8 cellular contexts compared by ENCODE assay signal in the genomic region with DNA sequence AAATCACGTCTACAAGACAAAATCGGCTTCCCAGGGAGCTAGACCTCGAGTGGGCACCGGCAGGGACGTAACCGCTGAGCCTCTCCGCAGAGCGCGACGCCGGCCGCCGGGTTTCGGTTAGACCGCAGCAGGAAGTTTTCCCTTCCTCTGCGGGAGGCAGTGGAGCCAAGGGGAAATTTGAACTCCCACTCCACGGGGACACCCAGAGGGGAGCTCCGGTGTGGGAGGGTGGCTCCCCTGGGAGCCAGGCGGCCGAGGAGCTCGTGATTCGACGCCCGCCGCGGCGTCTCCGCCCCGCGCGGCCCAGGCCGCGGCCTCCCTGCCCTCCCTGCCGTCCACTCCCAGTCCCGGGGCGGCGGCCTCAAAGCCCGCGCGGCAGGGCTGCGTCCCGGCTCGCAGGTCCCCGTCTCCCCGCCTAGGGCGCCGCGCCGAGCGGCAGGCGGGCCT. TPM values are rescaled to one million over a fixed set of nuclear protein-coding genes. Genes with fewer than 3 reads are reported as not detected.
DNase-seq lines count a peak whose midpoint lies in the region; ATAC-seq, FAIRE-seq and TF ChIP-seq lines count a peak whose summit lies in the region.

No MANE protein-coding gene starts in this region.

- peaks cover 7% of the 10 kb centered on the region for H3K36me3 ChIP-seq in DND-41 (ENCODE audit: insufficient read depth, low read length)
- peaks cover 21% of the 10 kb centered on the region for H3K36me3 ChIP-seq in SU-DHL-6 (ENCODE audit: low read length)
- H3K36me3 ChIP-seq in HepG2 (replicated peaks in 1 of 2; ENCODE audit: control insufficient read depth in 1 of 2, insufficient read depth in 2 of 2, low read length in 2 of 2) = no peaks in the 10 kb centered on the region

- H2AFZ ChIP-seq in DND-41 (ENCODE audit: low read depth, low read length) = peak overlapping the region; percentile 80
- no peak overlapping the region for H2AFZ ChIP-seq in SU-DHL-6 (ENCODE audit: low read depth, low read length, severe bottlenecking)
- no peak overlapping the region for H2AFZ ChIP-seq in HepG2 (ENCODE audit: low read length)

- H3K27me3 ChIP-seq in DND-41 (ENCODE audit: insufficient read depth, low read length, poor library complexity) (no peaks in the 10 kb centered on the region), SU-DHL-6 (ENCODE audit: low read length) (no peaks in the 10 kb centered on the region), HepG2 (ENCODE audit: control insufficient read depth in 1 of 2, insufficient read depth in 2 of 2, low read length in 2 of 2) (no peaks in the 10 kb centered on the region)

- H3K4me1 ChIP-seq in DND-41 (ENCODE audit: insufficient read depth, low read length) (peaks cover 44% of the 10 kb centered on the region), HepG2 (ENCODE audit: insufficient read depth, low read length) (peaks cover 32% of the 10 kb centered on the region)

- H3K9ac ChIP-seq in DND-41 (ENCODE audit: low read depth, low read length) (peak overlapping the region; percentile 97), SU-DHL-6 (ENCODE audit: low read length) (peak overlapping the region; percentile 92), HepG2 (ENCODE audit: insufficient read depth, low read depth, low read length) (peak overlapping the region; percentile 88)

- peak overlapping the region; percentile 95 for H3K27ac ChIP-seq in DND-41 (ENCODE audit: low read length)
- H3K27ac ChIP-seq in SU-DHL-6 (ENCODE audit: low read depth, low read length) = peak overlapping the region; percentile 84
- peak overlapping the region; percentile 91 for H3K27ac ChIP-seq in HepG2 (ENCODE audit: extremely low read length, insufficient read depth, low read length)

- no peak for TF ChIP-seq EP300 in HepG2 (IDR thresholded peaks at IDR 0.05; ENCODE audit: low read depth in 2 of 2, low read length in 2 of 2)
- no peak for TF ChIP-seq EP300 in HepG2 (CRISPR knock-in tag; IDR thresholded peaks at IDR 0.05; ENCODE audit: borderline replicate concordance)

- peaks cover 20% of the 10 kb centered on the region; the same call in 1 of the 2 replicates for H4K20me1 ChIP-seq in DND-41 (ENCODE audit: insufficient read depth, low read length)
- H4K20me1 ChIP-seq in SU-DHL-6 (ENCODE audit: low read depth, low read length) = no peaks in the 10 kb centered on the region; the same call in 1 of the 2 replicates
- no peaks in the 10 kb centered on the region for H4K20me1 ChIP-seq in HepG2 (ENCODE audit: insufficient read depth, low read length)

- in situ Hi-C loops in HepG2 (cut with HindIII; ENCODE audit: extremely low pct_ligation_motif_present, low pct_unique_long_range_greater_than_20kb) = no loop called here

- 0% methylated on average over 17 of the region's 51 CpGs for WGBS in HepG2 (ENCODE audit: low lambda C conversion rate)

- intact Hi-C loops in HepG2 (cut with micrococcal nuclease; ENCODE audit: unreplicated experiment) = loop anchor here (2.0 kb wide), 1 partner anchor 47 kb away; no protein-coding TSS in a partner anchor

- H3K4me2 ChIP-seq in DND-41 (ENCODE audit: insufficient read depth, low read length) (peak overlapping the region; percentile 67), SU-DHL-6 (ENCODE audit: low read depth, low read length, poor library complexity, severe bottlenecking) (peak overlapping the region; percentile 83), HepG2 (ENCODE audit: low read depth, low read length) (peak overlapping the region; percentile 79)

- H3K9me3 ChIP-seq in DND-41 (ENCODE audit: insufficient read depth, low read length, severe bottlenecking) = no peaks in the 10 kb centered on the region
- H3K9me3 ChIP-seq in SU-DHL-6 (ENCODE audit: insufficient read depth, low read length) = no peaks in the 10 kb centered on the region
- no peaks in the 10 kb centered on the region for H3K9me3 ChIP-seq in HepG2 (ENCODE audit: low read length)

- H3K79me2 ChIP-seq in DND-41 (ENCODE audit: insufficient read depth, low read length) (peaks cover 63% of the 10 kb centered on the region), SU-DHL-6 (ENCODE audit: insufficient read depth, low read length) (peaks cover 61% of the 10 kb centered on the region), HepG2 (ENCODE audit: insufficient read depth, low read length) (peaks cover 35% of the 10 kb centered on the region)

- no peak for TF ChIP-seq POLR2A in HepG2 (IDR thresholded peaks at IDR 0.05; ENCODE audit: insufficient read depth in 1 of 2, low read depth in 2 of 2, low read length in 2 of 2)

- BruUV-seq in HepG2 (replicated peaks; lab: Mats Ljungman, UMichigan) = no TSS peak

- POLR2A ChIA-PET in HepG2 (lab: Yijun Ruan, JAX) = interaction anchor here (0.6 to 2.1 kb wide), 14 partner anchors 9 to 1168 kb away, joined by 3 to 11 read pairs (median 4); partner anchors contain the start of genes NAMPT and RINT1

- CTCF ChIA-PET in HepG2 (lab: Yijun Ruan, JAX; ENCODE audit: low intra/inter-chr PET ratio, low total read pairs) = no interaction called here

- no peak for FAIRE-seq in HepG2 (lab: Jason Lieb, UNC)

- TF ChIP-seq RAD21 in HepG2 (CRISPR knock-in tag; IDR thresholded peaks at IDR 0.05) = 0 out of 2 replicates have a peak, but pooled peaks have one; percentile 18

- H3K9me2 ChIP-seq in SU-DHL-6 (replicated peaks; ENCODE audit: insufficient read depth, low read length) = no peaks in the 10 kb centered on the region

- peaks cover 31% of the 10 kb centered on the region for H3F3A ChIP-seq in SU-DHL-6 (ENCODE audit: insufficient read depth)

- H3K4me3 ChIP-seq in DND-41 (ENCODE audit: low read depth in 1 of 2, low read length in 2 of 2) (peak overlapping the region; percentile 53 to 75), SU-DHL-6 (ENCODE audit: insufficient read depth, low read length, poor library complexity, severe bottlenecking) (peak overlapping the region; percentile 79), HepG2 (replicated peaks in 1 of 3; ENCODE audit: insufficient read depth in 1 of 3, low read depth in 2 of 3, low read length in 3 of 3) (peak overlapping the region; percentile 77 to 91 (median 86))

- DNase-seq in DND-41 (peak; percentile 66), GM20000 (ENCODE audit: low spot score) (peak; percentile 63), cerebellum (ENCODE audit: low spot score) (peak; percentile 47), HepG2 (ENCODE audit: low spot score) (peak; percentile 10), HuH-7 (ENCODE audit: low spot score) (no peak)
- DNase-seq in stimulated activated CD4-positive, alpha-beta T cell treated with anti-CD3 and anti-CD28 coated beads, TNF-alpha, amount 100 ng/mL, for 48 hours (ENCODE audit: low read depth in 3 of 3) = peak in 2 of 3 donors; percentile 10

- ATAC-seq in DND-41 (ENCODE audit: insufficient read depth, low read depth) (peak; percentile 20), HG03565 (IDR thresholded peaks at IDR 0.05; ENCODE audit: unreplicated experiment) (peak; percentile 18), HepG2 (peak; percentile 89)

- TF ChIP-seq CTCF in DND-41 (IDR thresholded peaks at IDR 0.05; ENCODE audit: borderline replicate concordance, extremely low read depth, low read length, poor library complexity, severe bottlenecking) (no peak), GM20000 (IDR thresholded peaks at IDR 0.05; ENCODE audit: extremely low read depth, missing control alignments) (no peak), SU-DHL-6 (IDR thresholded peaks at IDR 0.05; ENCODE audit: insufficient read depth, low read length, poor library complexity, severe bottlenecking) (no peak), HepG2 (CRISPR knock-in tag; IDR thresholded peaks at IDR 0.05) (no peak)

TF ChIP-seq in HepG2, 621 proteins besides CTCF, POLR2A, EP300 and RAD21 (continues in another document):
- TF ChIP-seq HOXA5 (CRISPR knock-in tag; IDR thresholded peaks at IDR 0.05) (0 out of 2 replicates have a peak, but pooled peaks have one; percentile 30), HDAC1 (CRISPR knock-in tag; IDR thresholded peaks at IDR 0.05) (peak; percentile 14; the same call in 1 of the 2 replicates), ZNF776 (CRISPR knock-in tag; IDR thresholded peaks at IDR 0.05) (0 out of 2 replicates have a peak, but pooled peaks have one; percentile 38), MED1 (CRISPR knock-in tag; IDR thresholded peaks at IDR 0.05) (no peak; the same call in 1 of the 2 replicates), ZFYVE20 (CRISPR knock-in tag; IDR thresholded peaks at IDR 0.05; ENCODE audit: borderline replicate concordance, low read depth) (peak; percentile 53; the same call in 1 of the 2 replicates), ZNF563 (CRISPR knock-in tag; IDR thresholded peaks at IDR 0.05) (0 out of 2 replicates have a peak, but pooled peaks have one; percentile 18), SRSF1 (optimal IDR thresholded peaks at IDR 0.05; ENCODE audit: low read depth, low read length) (peak; percentile 15)

RNA-seq across cellular contexts. Expression of gene SYPL1, which starts 0.4 kb away (rescaled TPM):
- 24.7 TPM for total RNA-seq in cerebellum
- 25.7 and 27.5 TPM in 2 replicates for total RNA-seq in HepG2 (2016; rRNA removed; fragmentation: Illumina TruSeq; extraction: Trizol)
- total RNA-seq in HepG2 (2016; cell fraction: cytosol; rRNA removed; fragmentation: Illumina TruSeq; extraction: Trizol; ENCODE audit: low read depth) = 7.4 and 7.8 TPM in 2 replicates
- 19.4 and 28.6 TPM in 2 replicates for total RNA-seq in HepG2 (2016; cell fraction: insoluble cytoplasmic fraction; rRNA removed; fragmentation: Illumina TruSeq; extraction: Trizol)
- 14.0 and 17.5 TPM in 2 replicates for total RNA-seq in HepG2 (2016; cell fraction: membrane; rRNA removed; fragmentation: Illumina TruSeq; extraction: Trizol)
- total RNA-seq in HepG2 (2016; cell fraction: nucleus; rRNA removed; fragmentation: Illumina TruSeq; extraction: Trizol) = 45.1 and 48.0 TPM in 2 replicates
- 32.9 and 40.2 TPM in 2 replicates for polyA plus RNA-seq in HepG2 (2011; rRNA removed)
- polyA plus RNA-seq in HepG2 (2011; cell fraction: cytosol; rRNA removed) = 20.4 and 33.2 TPM in 2 replicates
- 7.1 and 9.3 TPM in 2 replicates for polyA plus RNA-seq in HepG2 (2011; cell fraction: nucleus; rRNA removed)
- 44.2 and 45.6 TPM in 2 replicates for polyA plus RNA-seq in HepG2 (2012)
- 8.7 TPM in 2 replicates for polyA plus RNA-seq in HepG2 (2016; cell fraction: cytosol; fragmentation: Illumina TruSeq; extraction: Trizol; ENCODE audit: low read depth)
- 42.0 and 43.1 TPM in 2 replicates for polyA plus RNA-seq in HepG2 (2016; cell fraction: insoluble cytoplasmic fraction; fragmentation: Illumina TruSeq; extraction: Trizol; ENCODE audit: low read depth)
- 15.9 and 18.3 TPM in 2 replicates for polyA plus RNA-seq in HepG2 (2016; cell fraction: membrane; fragmentation: Illumina TruSeq; extraction: Trizol; ENCODE audit: low read depth)
- polyA plus RNA-seq in HepG2 (2016; cell fraction: nucleus; fragmentation: Illumina TruSeq; extraction: Trizol; ENCODE audit: insufficient read depth, low read depth) = 71.1 and 87.2 TPM in 2 replicates
- polyA minus RNA-seq in HepG2 (2011; rRNA and poly(A)+ RNA removed; ENCODE audit: low replicate concordance) = 30.6 and 35.4 TPM in 2 replicates
- polyA minus RNA-seq in HepG2 (2011; cell fraction: cytosol; rRNA and poly(A)+ RNA removed) = 23.1 and 27.5 TPM in 2 replicates
- 19.3 and 28.8 TPM in 2 replicates for polyA minus RNA-seq in HepG2 (2011; cell fraction: nucleus; rRNA and poly(A)+ RNA removed)

Comparison
In these comparisons a context has a peak if more than half of its experiments do, and no peak if none do; other contexts are left out.
1. ATAC-seq: peak in every context shown above with its lines; median percentile 89 in HepG2; 20 in DND-41; 18 in HG03565.